10 cellular contexts compared by ENCODE assay signal in genomic region chr11:33475999-33476398, GRCh38.
DNase-seq lines count a peak whose midpoint lies in the region; ATAC-seq and TF ChIP-seq lines count a peak whose summit lies in the region.
"Had no signal": no experiment of that assay in that cellular context is flagged by ENCODE, and none has a peak within 500 bp of the region (broad histone marks: within the 10 kb centered on the region; RNA-seq: fewer than 3 reads in every experiment).

No MANE protein-coding gene starts in this region.

- H3K9me3 ChIP-seq in gastroesophageal sphincter (no peaks in the 10 kb centered on the region), lower lobe of right lung (no peaks in the 10 kb centered on the region)

- ATAC-seq in gastroesophageal sphincter (no peak), lower lobe of right lung (no peak)

- no peaks in the 10 kb centered on the region for H3K9me3 Mint-ChIP-seq in T-helper 2 cell treated with Interferon-gamma antibody and Interleukin-4, amounts not matched to agents 5 μg/mL and 100 μg/mL, for 36 hours
- no peaks in the 10 kb centered on the region for H3K9me3 Mint-ChIP-seq in activated T-cell treated with anti-CD3 and anti-CD28 coated beads, Interleukin-2, amount 50 U/mL, for 24 hours

- TF ChIP-seq EP300 in gastroesophageal sphincter (IDR thresholded peaks at IDR 0.05) = no peak

- no peak overlapping the region for H3K4me3 ChIP-seq in GM12865 (ENCODE audit: low read depth, low read length)
- no peak overlapping the region for H3K4me3 ChIP-seq in gastroesophageal sphincter
- no peak overlapping the region for H3K4me3 ChIP-seq in lower lobe of right lung

- H3K27ac Mint-ChIP-seq in T-helper 2 cell treated with Interferon-gamma antibody and Interleukin-4, amounts not matched to agents 5 μg/mL and 100 μg/mL, for 36 hours = no peak overlapping the region
- no peak overlapping the region for H3K27ac Mint-ChIP-seq in activated T-cell treated with anti-CD3 and anti-CD28 coated beads, Interleukin-2, amount 50 U/mL, for 24 hours
- H3K27ac Mint-ChIP-seq: naive B cell had no signal

- no peak for TF ChIP-seq CTCF in GM12865 (IDR thresholded peaks at IDR 0.05; ENCODE audit: insufficient read depth, low read depth, low read length, missing control alignments)
- no peak for TF ChIP-seq CTCF in gastroesophageal sphincter (IDR thresholded peaks at IDR 0.05)
- no peak for TF ChIP-seq CTCF in lower lobe of right lung (IDR thresholded peaks at IDR 0.05)

- H3K4me1 Mint-ChIP-seq in T-helper 2 cell treated with Interferon-gamma antibody and Interleukin-4, amounts not matched to agents 5 μg/mL and 100 μg/mL, for 36 hours (ENCODE audit: low read depth) = no peaks in the 10 kb centered on the region
- H3K4me1 Mint-ChIP-seq in activated T-cell treated with anti-CD3 and anti-CD28 coated beads, Interleukin-2, amount 50 U/mL, for 24 hours (ENCODE audit: low read depth) = no peaks in the 10 kb centered on the region
- H3K4me1 Mint-ChIP-seq: naive B cell had no signal

- no peaks in the 10 kb centered on the region for H3K36me3 Mint-ChIP-seq in T-helper 2 cell treated with Interferon-gamma antibody and Interleukin-4, amounts not matched to agents 5 μg/mL and 100 μg/mL, for 36 hours (ENCODE audit: low read depth)
- H3K36me3 Mint-ChIP-seq in activated T-cell treated with anti-CD3 and anti-CD28 coated beads, Interleukin-2, amount 50 U/mL, for 24 hours (ENCODE audit: low read depth) = no peaks in the 10 kb centered on the region
- H3K36me3 Mint-ChIP-seq: naive B cell had no signal

- no peaks in the 10 kb centered on the region for H3K36me3 ChIP-seq in gastroesophageal sphincter
- no peaks in the 10 kb centered on the region for H3K36me3 ChIP-seq in lower lobe of right lung

- no peak for TF ChIP-seq POLR2A in gastroesophageal sphincter (IDR thresholded peaks at IDR 0.05)

- peak; percentile 15 for DNase-seq in GM12865 (ENCODE audit: low read depth)
- peak; percentile 75 for DNase-seq in NCI-H2227 treated with DMSO at 0.1 percent for 48 hours (lab: John Stamatoyannopoulos, UW)
- DNase-seq in dermis blood vessel endothelial cell = peak; percentile 88
- peak; percentile 43 for DNase-seq in pons (ENCODE audit: low spot score)
- DNase-seq in T-helper 2 cell treated with Interferon-gamma antibody and Interleukin-4, amounts not matched to agents 5 μg/mL and 100 μg/mL, for 36 hours (ENCODE audit: low spot score) = no peak
- DNase-seq in lower lobe of right lung = no peak
- DNase-seq in activated T-cell treated with anti-CD3 and anti-CD28 coated beads, Interleukin-2, amount 50 U/mL, for 24 hours = no peak
- DNase-seq: naive B cell, SIG-M5 had no signal

- no peak overlapping the region for H3K27ac ChIP-seq in gastroesophageal sphincter
- no peak overlapping the region for H3K27ac ChIP-seq in lower lobe of right lung

- WGBS in gastroesophageal sphincter (ENCODE audit: low coverage in 1 of 2), 2 donors = 16 to 24% methylated on average over 3 to 5 of the region's 5 CpGs

- peaks cover 34% of the 10 kb centered on the region for H3K27me3 ChIP-seq in gastroesophageal sphincter
- H3K27me3 ChIP-seq in lower lobe of right lung (ENCODE audit: low read depth) = peaks cover 14% of the 10 kb centered on the region

- intact Hi-C loops in lower lobe of right lung (cut with DNase I) = no loop called here

- peaks cover 6% of the 10 kb centered on the region for H3K27me3 Mint-ChIP-seq in T-helper 2 cell treated with Interferon-gamma antibody and Interleukin-4, amounts not matched to agents 5 μg/mL and 100 μg/mL, for 36 hours (ENCODE audit: low read depth)
- peaks cover 27% of the 10 kb centered on the region for H3K27me3 Mint-ChIP-seq in activated T-cell treated with anti-CD3 and anti-CD28 coated beads, Interleukin-2, amount 50 U/mL, for 24 hours

- no peak overlapping the region for H3K4me3 Mint-ChIP-seq in T-helper 2 cell treated with Interferon-gamma antibody and Interleukin-4, amounts not matched to agents 5 μg/mL and 100 μg/mL, for 36 hours
- no peak overlapping the region for H3K4me3 Mint-ChIP-seq in activated T-cell treated with anti-CD3 and anti-CD28 coated beads, Interleukin-2, amount 50 U/mL, for 24 hours
- H3K4me3 Mint-ChIP-seq: naive B cell had no signal

- no peaks in the 10 kb centered on the region for H3K4me1 ChIP-seq in gastroesophageal sphincter
- H3K4me1 ChIP-seq in lower lobe of right lung = no peaks in the 10 kb centered on the region

Comparison
In these comparisons a context has a peak if more than half of its experiments do, and no peak if none do; other contexts are left out.
1. DNase-seq: peak in GM12865 (single experiment), NCI-H2227 treated with DMSO at 0.1 percent for 48 hours (single experiment), dermis blood vessel endothelial cell (single experiment) and pons (single experiment); none in T-helper 2 cell treated with Interferon-gamma antibody and Interleukin-4, amounts not matched to agents 5 μg/mL and 100 μg/mL, for 36 hours (single experiment), lower lobe of right lung (single experiment) and activated T-cell treated with anti-CD3 and anti-CD28 coated beads, Interleukin-2, amount 50 U/mL, for 24 hours (single experiment).